ENCODE assay signal across 16 cellular contexts in the genomic region with DNA sequence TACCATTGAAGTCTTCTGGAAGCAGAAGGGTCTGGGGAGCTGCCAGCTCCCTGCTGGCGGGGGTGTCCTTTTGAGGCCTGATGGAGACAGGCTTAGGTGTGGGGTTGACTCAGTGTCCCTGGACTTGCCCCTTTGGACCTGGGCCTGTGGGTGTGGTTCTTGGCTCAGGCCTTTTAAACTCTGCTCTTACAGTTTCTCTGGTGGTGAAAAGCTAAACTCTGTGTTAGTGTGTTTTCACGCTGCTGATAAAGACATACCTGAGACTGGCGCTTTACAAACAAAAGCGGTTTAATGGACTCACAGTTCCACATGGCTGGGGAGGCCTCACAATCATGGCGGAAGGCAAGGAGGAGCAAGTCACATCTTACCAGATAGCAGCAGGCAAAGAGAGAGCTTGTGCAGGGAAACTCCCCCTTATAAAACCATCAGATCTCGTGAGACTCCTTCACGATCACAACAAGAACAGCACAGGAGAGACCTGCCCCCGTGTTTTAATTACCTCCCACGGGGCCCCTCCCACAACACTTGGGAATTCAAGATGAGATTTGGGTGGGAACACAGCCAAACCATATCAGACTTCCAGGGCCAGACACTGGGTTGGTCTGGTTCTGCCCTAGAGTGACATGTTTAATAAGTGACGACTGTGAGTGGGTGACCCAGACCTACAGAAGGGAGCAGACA.
"Had no signal": no experiment of that assay in that cellular context is flagged by ENCODE, and none has a peak within 500 bp of the region (broad histone marks: within the 10 kb centered on the region; RNA-seq: fewer than 3 reads in every experiment).

No MANE protein-coding gene starts in this region.

- ATAC-seq: stimulated activated memory B cell treated with anti-CD40 and anti-IgM and Interleukin-4, amounts not matched to agents 10 μg/mL and 1 μg/mL and 100 μg/mL, for 72 hours; T-cell had no signal

- DNase-seq: activated CD4-positive, CD25-positive, alpha-beta regulatory T cell treated with anti-CD3 and anti-CD28 coated beads, Interleukin-2, amount 50 U/mL, for 72 hours; activated naive CD4-positive, alpha-beta T cell treated with anti-CD3 and anti-CD28 coated beads, Interleukin-2, amount 10 ng/mL, durations not matched to agents 7 days and 5 days; activated T-cell treated with anti-CD3 and anti-CD28 coated beads for 4 hours; foreskin fibroblast; kidney glomerular epithelial cell; SK-N-SH; stimulated activated CD4-positive, alpha-beta T cell treated with anti-CD3 and anti-CD28 coated beads, Interleukin-2, amount 100 ng/mL, for 48 hours; T-cell; T-helper 9 cell; trophoblast cell had no signal

- H3K4me2 ChIP-seq: SK-N-SH had no signal

- H3K9me3 ChIP-seq: pancreas, SK-N-SH had no signal

- H3K27ac ChIP-seq: cardiac muscle cell, pancreas had no signal

- H3K27me3 ChIP-seq: cardiac muscle cell, pancreas had no signal

- H3K4me3 ChIP-seq: cardiac muscle cell, lung, pancreas had no signal

- FAIRE-seq: astrocyte, endothelial cell of umbilical vein, pancreas had no signal

- H3K36me3 ChIP-seq: cardiac muscle cell, pancreas had no signal

- H3K9ac ChIP-seq: SK-N-SH had no signal
